Comparison of ENCODE assay signal across 11 cellular contexts in genomic region chr16:70481929-70482536, GRCh38. TPM values are rescaled to one million over a fixed set of nuclear protein-coding genes. Genes with fewer than 3 reads are reported as not detected.
DNase-seq lines count a peak whose midpoint lies in the region; ATAC-seq, FAIRE-seq and TF ChIP-seq lines count a peak whose summit lies in the region.
"Had no signal": no experiment of that assay in that cellular context is flagged by ENCODE, and none has a peak within 500 bp of the region (broad histone marks: within the 10 kb centered on the region; RNA-seq: fewer than 3 reads in every experiment).

No MANE protein-coding gene starts in this region.

- H3K27me3 ChIP-seq in GM23248 (replicated peaks; ENCODE audit: insufficient read depth) (no peaks in the 10 kb centered on the region), adipocyte (replicated peaks; ENCODE audit: control insufficient read depth, insufficient read depth, low read length) (no peaks in the 10 kb centered on the region), keratinocyte (ENCODE audit: control insufficient read depth, extremely low read depth, insufficient read depth, low read length) (no peaks in the 10 kb centered on the region)

- peaks cover 8% of the 10 kb centered on the region; the same call in 2 of the 3 replicates for H3K4me1 ChIP-seq in A549
- peaks cover 14% of the 10 kb centered on the region for H3K4me1 ChIP-seq in GM23248 (ENCODE audit: insufficient read depth)
- H3K4me1 ChIP-seq in adipocyte (ENCODE audit: control insufficient read depth, insufficient read depth, low read length) = peaks cover 3% of the 10 kb centered on the region
- peaks cover 44% of the 10 kb centered on the region for H3K4me1 ChIP-seq in keratinocyte (ENCODE audit: control insufficient read depth, extremely low read depth, insufficient read depth, low read length)

- H3K9ac ChIP-seq in GM23248 (no peak overlapping the region), adipocyte (ENCODE audit: low read length) (no peak overlapping the region), keratinocyte (ENCODE audit: control insufficient read depth, extremely low read depth, insufficient read depth, low read length) (no peak overlapping the region)

- FAIRE-seq in A549 (lab: Jason Lieb, UNC) = no peak
- FAIRE-seq in keratinocyte (lab: Jason Lieb, UNC) = peak; percentile 93

- H3K9me1 ChIP-seq in keratinocyte (ENCODE audit: control insufficient read depth, extremely low read depth, insufficient read depth, low read length) = no peaks in the 10 kb centered on the region

- H2AFZ ChIP-seq in GM23248 (no peak overlapping the region; the same call in 1 of the 2 replicates), keratinocyte (ENCODE audit: control insufficient read depth, low read length) (no peak overlapping the region)

- H3K9me3 ChIP-seq in A549 (no peaks in the 10 kb centered on the region), GM23248 (ENCODE audit: low read depth) (no peaks in the 10 kb centered on the region), adipocyte (ENCODE audit: control insufficient read depth, low read length) (no peaks in the 10 kb centered on the region), keratinocyte (ENCODE audit: control insufficient read depth, low read depth, low read length) (no peaks in the 10 kb centered on the region)

- DNase-seq in A549 (ENCODE audit: low read depth in 1 of 2, low spot score in 1 of 2) = no peak
- DNase-seq in GM23248 = peak; percentile 73
- peak; percentile 66 for DNase-seq in adipocyte (ENCODE audit: low read depth)
- no peak for DNase-seq in keratinocyte (ENCODE audit: low read depth, low spot score)
- no peak for DNase-seq in cerebellum (ENCODE audit: low spot score)
- DNase-seq: aorta had no signal

- ATAC-seq in A549 (peak; percentile 7; a peak in 2 of 6 replicates), HG03095 (IDR thresholded peaks at IDR 0.05; ENCODE audit: unreplicated experiment) (no peak), HG03469 (IDR thresholded peaks at IDR 0.05; ENCODE audit: unreplicated experiment) (no peak), GM21717 (IDR thresholded peaks at IDR 0.05; ENCODE audit: unreplicated experiment) (no peak)

- TF ChIP-seq CTCF in A549 (IDR thresholded peaks at IDR 0.05) (no peak), keratinocyte (optimal IDR thresholded peaks at IDR 0.05 in 1 of 3, IDR thresholded peaks at IDR 0.05 in 1 of 3, conservative IDR thresholded peaks at IDR 0.05 in 1 of 3; ENCODE audit: extremely low read depth in 1 of 3, insufficient read depth in 2 of 3, low read length in 3 of 3) (no peak)

- dilution Hi-C loops in keratinocyte (cut with MboI; ENCODE audit: extremely low pct_ligation_motif_present, low sequenced_read_pairs) = no loop called here

- H3K4me3 ChIP-seq in A549 (no peak overlapping the region), GM23248 (no peak overlapping the region), adipocyte (ENCODE audit: low read length) (no peak overlapping the region), keratinocyte (ENCODE audit: control insufficient read depth in 2 of 3, extremely low read depth in 1 of 3, insufficient read depth in 2 of 3, low read depth in 1 of 3, low read length in 3 of 3) (no peak overlapping the region)

- TF ChIP-seq RAD21 in A549 (conservative IDR thresholded peaks at IDR 0.05 in 1 of 2, IDR thresholded peaks at IDR 0.05 in 1 of 2) = no peak

- POLR2A ChIA-PET in A549 (lab: Yijun Ruan, JAX) = no interaction called here

- H4K20me1 ChIP-seq in GM23248 (ENCODE audit: insufficient read depth) = no peaks in the 10 kb centered on the region
- H4K20me1 ChIP-seq in keratinocyte (ENCODE audit: control insufficient read depth, extremely low read depth, insufficient read depth, low read length) = no peaks in the 10 kb centered on the region

- TF ChIP-seq EP300 in A549 (IDR thresholded peaks at IDR 0.05) = no peak

- H3K4me2 ChIP-seq in A549 (no peak overlapping the region), GM23248 (ENCODE audit: unreplicated experiment) (no peak overlapping the region), keratinocyte (ENCODE audit: control insufficient read depth, extremely low read depth, insufficient read depth, low read depth, low read length) (peak overlapping the region; percentile 27)

- no peak for TF ChIP-seq POLR2A in A549 (IDR thresholded peaks at IDR 0.05; ENCODE audit: low read length)

- no peaks in the 10 kb centered on the region; the same call in 1 of the 2 replicates for H3K36me3 ChIP-seq in GM23248 (ENCODE audit: low read depth)
- peaks cover 50% of the 10 kb centered on the region for H3K36me3 ChIP-seq in adipocyte (ENCODE audit: control insufficient read depth, insufficient read depth, low read length, severe bottlenecking)
- H3K36me3 ChIP-seq in keratinocyte (ENCODE audit: control insufficient read depth in 2 of 2, extremely low read depth in 1 of 2, insufficient read depth in 2 of 2, low read length in 2 of 2) = peaks cover 14 to 27% of the 10 kb centered on the region in 2 experiments

- H3K9me2 ChIP-seq in GM23248 (ENCODE audit: insufficient read depth) = no peaks in the 10 kb centered on the region

- CTCF ChIA-PET in A549 (lab: Yijun Ruan, JAX) = interaction anchor here (1.1 to 2.1 kb wide), 4 partner anchors 8 to 22 kb away, joined by 4 to 5 read pairs (median 4); no protein-coding TSS in a partner anchor

- in situ Hi-C loops in GM23248 (cut with MboI) = no loop called here

- H3K27ac ChIP-seq in A549 (peak overlapping the region in 1 of 2 experiments; percentile 63; a peak in 2 of 6 replicates), GM23248 (peak overlapping the region; percentile 52), keratinocyte (ENCODE audit: control insufficient read depth, insufficient read depth, low read length) (peak overlapping the region; percentile 26)
- H3K27ac ChIP-seq: C4-2B, HL-60 had no signal

- H3F3A ChIP-seq in GM23248 (ENCODE audit: insufficient read depth) = peaks cover 22% of the 10 kb centered on the region

- WGBS in A549 (ENCODE audit: missing lambda C conversion rate) = 80% methylated on average over 5 of the region's 7 CpGs
- WGBS in GM23248 (ENCODE audit: low coverage in 1 of 2, low lambda C conversion rate in 2 of 2, missing lambda C conversion rate in 2 of 2), 2 experiments = 79% methylated on average over 7 of the region's 7 CpGs

- H3K79me2 ChIP-seq in GM23248 (ENCODE audit: insufficient read depth) (no peaks in the 10 kb centered on the region), keratinocyte (ENCODE audit: control insufficient read depth, insufficient read depth, low read length) (no peaks in the 10 kb centered on the region)

RNA-seq across cellular contexts. Expression of gene FCSK, which starts 27.6 kb away (rescaled TPM):
- 5.7 and 9.3 TPM in 2 replicates for polyA plus RNA-seq in A549 (2011; rRNA removed)
- polyA plus RNA-seq in A549 (2012; cell fraction: cytosol; rRNA removed) = 7.5 and 8.5 TPM in 2 replicates
- 42.5 and 53.1 TPM in 2 replicates for polyA plus RNA-seq in A549 (2012; cell fraction: nucleus; rRNA removed)
- polyA plus RNA-seq in A549 (2017; fragmentation: RNase III; extraction: RNeasy Plus Mini Kit Qiagen cat#74134 plus additional on column Dnase treatment) = 6.0 to 7.7 TPM (median 6.8 TPM) in 3 replicates
- polyA minus RNA-seq in A549 (2011; rRNA and poly(A)+ RNA removed) = 11.0 and 12.6 TPM in 2 replicates
- 6.1 and 6.8 TPM in 2 replicates for total RNA-seq in GM23248 (2014; rRNA removed; shearing (Covaris generic))
- polyA plus RNA-seq in GM23248 (2016; fragmentation: Nextera tagmentation; extraction: Ambion mirVana) = 2.2 and 2.6 TPM in 2 replicates
- polyA plus RNA-seq in keratinocyte = 5.5 to 10.7 TPM (median 6.5 TPM) in 3 replicates
- polyA plus RNA-seq in keratinocyte (2011; ENCODE audit: low read depth) = 3.0 TPM
- polyA plus RNA-seq in keratinocyte (2011; cell fraction: cytosol; rRNA removed) = 3.1 and 5.9 TPM in 2 replicates
- 26.0 and 31.1 TPM in 2 replicates for polyA plus RNA-seq in keratinocyte (2011; cell fraction: nucleus; rRNA removed)
- 5.8 and 7.6 TPM in 2 replicates for polyA plus RNA-seq in keratinocyte (2012; ENCODE audit: low replicate concordance)
- polyA minus RNA-seq in keratinocyte = 9.2 to 21.3 TPM (median 14.8 TPM) in 3 replicates
- polyA minus RNA-seq in keratinocyte (2011; cell fraction: cytosol; rRNA and poly(A)+ RNA removed) = 8.6 TPM
- 13.3 and 14.0 TPM in 2 replicates for polyA minus RNA-seq in keratinocyte (2011; cell fraction: nucleus; rRNA and poly(A)+ RNA removed)
- 9.5 TPM for total RNA-seq in cerebellum

RNA-seq across cellular contexts. Expression of gene COG4, which starts 41.3 kb away (rescaled TPM):
- polyA plus RNA-seq in A549 (2011; rRNA removed) (48.2 and 53.1 TPM in 2 replicates), A549 (2017; fragmentation: RNase III; extraction: RNeasy Plus Mini Kit Qiagen cat#74134 plus additional on column Dnase treatment) (40.9 to 46.5 TPM (median 42.7 TPM) in 3 replicates), GM23248 (2016; fragmentation: Nextera tagmentation; extraction: Ambion mirVana) (59.0 and 60.6 TPM in 2 replicates), keratinocyte (36.8 to 38.9 TPM (median 38.4 TPM) in 3 replicates)
- 42.1 and 53.3 TPM in 2 replicates for polyA plus RNA-seq in A549 (2012; cell fraction: cytosol; rRNA removed)
- 75.5 and 99.7 TPM in 2 replicates for polyA plus RNA-seq in A549 (2012; cell fraction: nucleus; rRNA removed)
- polyA minus RNA-seq in A549 (2011; rRNA and poly(A)+ RNA removed) = 53.6 and 67.3 TPM in 2 replicates
- total RNA-seq in GM23248 (2014; rRNA removed; shearing (Covaris generic)) = 66.4 and 83.2 TPM in 2 replicates
- 19.3 TPM for polyA plus RNA-seq in keratinocyte (2011; ENCODE audit: low read depth)
- 25.9 and 26.4 TPM in 2 replicates for polyA plus RNA-seq in keratinocyte (2011; cell fraction: cytosol; rRNA removed)
- polyA plus RNA-seq in keratinocyte (2011; cell fraction: nucleus; rRNA removed) = 47.5 and 54.9 TPM in 2 replicates
- 27.6 and 34.8 TPM in 2 replicates for polyA plus RNA-seq in keratinocyte (2012; ENCODE audit: low replicate concordance)
- polyA minus RNA-seq in keratinocyte = 38.4 to 48.8 TPM (median 42.5 TPM) in 3 replicates
- 35.5 TPM for polyA minus RNA-seq in keratinocyte (2011; cell fraction: cytosol; rRNA and poly(A)+ RNA removed)
- polyA minus RNA-seq in keratinocyte (2011; cell fraction: nucleus; rRNA and poly(A)+ RNA removed) = 21.7 and 26.7 TPM in 2 replicates
- total RNA-seq in cerebellum = 37.2 TPM

RNA-seq across cellular contexts. Expression of gene SF3B3, which starts 41.6 kb away (rescaled TPM):
- 155 and 302 TPM in 2 replicates for polyA plus RNA-seq in A549 (2011; rRNA removed)
- polyA plus RNA-seq in A549 (2012; cell fraction: cytosol; rRNA removed) = 73.9 and 101 TPM in 2 replicates
- 210 and 337 TPM in 2 replicates for polyA plus RNA-seq in A549 (2012; cell fraction: nucleus; rRNA removed)
- 111 to 118 TPM (median 115 TPM) in 3 replicates for polyA plus RNA-seq in A549 (2017; fragmentation: RNase III; extraction: RNeasy Plus Mini Kit Qiagen cat#74134 plus additional on column Dnase treatment)
- 321 and 327 TPM in 2 replicates for polyA minus RNA-seq in A549 (2011; rRNA and poly(A)+ RNA removed)
- total RNA-seq in GM23248 (2014; rRNA removed; shearing (Covaris generic)) = 69.3 and 166 TPM in 2 replicates
- 185 TPM in 2 replicates for polyA plus RNA-seq in GM23248 (2016; fragmentation: Nextera tagmentation; extraction: Ambion mirVana)
- 88.0 to 142 TPM (median 92.6 TPM) in 3 replicates for polyA plus RNA-seq in keratinocyte
- 81.6 TPM for polyA plus RNA-seq in keratinocyte (2011; ENCODE audit: low read depth)
- polyA plus RNA-seq in keratinocyte (2011; cell fraction: cytosol; rRNA removed) = 75.8 and 94.4 TPM in 2 replicates
- 212 and 248 TPM in 2 replicates for polyA plus RNA-seq in keratinocyte (2011; cell fraction: nucleus; rRNA removed)
- 138 and 144 TPM in 2 replicates for polyA plus RNA-seq in keratinocyte (2012; ENCODE audit: low replicate concordance)
- 163 to 289 TPM (median 171 TPM) in 3 replicates for polyA minus RNA-seq in keratinocyte
- polyA minus RNA-seq in keratinocyte (2011; cell fraction: cytosol; rRNA and poly(A)+ RNA removed) = 58.1 TPM
- polyA minus RNA-seq in keratinocyte (2011; cell fraction: nucleus; rRNA and poly(A)+ RNA removed) = 83.0 and 225 TPM in 2 replicates
- total RNA-seq in cerebellum = 121 TPM

RNA-seq across cellular contexts. Expression of gene ST3GAL2, which starts 43.1 kb away (rescaled TPM):
- polyA plus RNA-seq in A549 (2011; rRNA removed) (11.1 and 14.4 TPM in 2 replicates), A549 (2017; fragmentation: RNase III; extraction: RNeasy Plus Mini Kit Qiagen cat#74134 plus additional on column Dnase treatment) (13.8 to 16.3 TPM (median 15.5 TPM) in 3 replicates), GM23248 (2016; fragmentation: Nextera tagmentation; extraction: Ambion mirVana) (10.8 and 13.3 TPM in 2 replicates), keratinocyte (4.0 to 6.0 TPM (median 4.1 TPM) in 3 replicates)
- 15.7 and 19.8 TPM in 2 replicates for polyA plus RNA-seq in A549 (2012; cell fraction: cytosol; rRNA removed)
- polyA plus RNA-seq in A549 (2012; cell fraction: nucleus; rRNA removed) = 21.8 and 23.9 TPM in 2 replicates
- polyA minus RNA-seq in A549 (2011; rRNA and poly(A)+ RNA removed) = 38.9 and 44.0 TPM in 2 replicates
- 28.8 and 32.5 TPM in 2 replicates for total RNA-seq in GM23248 (2014; rRNA removed; shearing (Covaris generic))
- polyA plus RNA-seq in keratinocyte (2011; ENCODE audit: low read depth) = 0.35 TPM
- 3.3 and 5.4 TPM in 2 replicates for polyA plus RNA-seq in keratinocyte (2011; cell fraction: cytosol; rRNA removed)
- 7.8 and 12.7 TPM in 2 replicates for polyA plus RNA-seq in keratinocyte (2011; cell fraction: nucleus; rRNA removed)
- polyA plus RNA-seq in keratinocyte (2012; ENCODE audit: low replicate concordance) = 1.7 and 9.0 TPM in 2 replicates
- polyA minus RNA-seq in keratinocyte = 12.7 to 27.7 TPM (median 16.2 TPM) in 3 replicates
- 15.5 TPM for polyA minus RNA-seq in keratinocyte (2011; cell fraction: cytosol; rRNA and poly(A)+ RNA removed)
- 15.7 and 17.3 TPM in 2 replicates for polyA minus RNA-seq in keratinocyte (2011; cell fraction: nucleus; rRNA and poly(A)+ RNA removed)
- total RNA-seq in cerebellum = 30.3 TPM

Comparison
In these comparisons a context has a peak if more than half of its experiments do, and no peak if none do; other contexts are left out.
1. ATAC-seq: peak in A549 (2 of 2); none in HG03095 (single experiment), HG03469 (single experiment) and GM21717 (single experiment).
2. DNase-seq: peak in GM23248 (single experiment) and adipocyte (single experiment); none in A549 (0 of 2), keratinocyte (single experiment) and cerebellum (single experiment).